8 cellular contexts compared by ENCODE assay signal in genomic region chrX:131792356-131792749, GRCh38.
A peak's percentile ranks its signal among the peaks of the same experiment; 100 is the strongest.
DNase-seq lines count a peak whose midpoint lies in the region; ATAC-seq, FAIRE-seq and TF ChIP-seq lines count a peak whose summit lies in the region.

No MANE protein-coding gene starts in this region.

- no peak for DNase-seq in GM12892 (ENCODE audit: insufficient read length)
- peak; percentile 82 for DNase-seq in UCSD-AML1 (lab: John Stamatoyannopoulos, UW; ENCODE audit: unreplicated experiment)
- DNase-seq in NCI-H2029 treated with DMSO at 0.1 percent for 48 hours (lab: John Stamatoyannopoulos, UW) = no peak
- DNase-seq in HuH-7.5 (ENCODE audit: low spot score) = no peak

- peak; percentile 98 for FAIRE-seq in GM12892 (lab: Jason Lieb, UNC)

- H3K27me3 ChIP-seq in layer of hippocampus (ENCODE audit: control insufficient read depth, insufficient read depth, low read length) = no peaks in the 10 kb centered on the region

- no peak for TF ChIP-seq POLR2A in GM12892 (IDR thresholded peaks at IDR 0.05; ENCODE audit: low read depth, low read length)

- peak overlapping the region; percentile 87 for H3K27ac ChIP-seq in layer of hippocampus (ENCODE audit: low read depth, low read length)

- ATAC-seq in HG03159 (IDR thresholded peaks at IDR 0.05; ENCODE audit: unreplicated experiment) = peak; percentile 77
- no peak for ATAC-seq in HG03045 (IDR thresholded peaks at IDR 0.05; ENCODE audit: unreplicated experiment)
- no peak for ATAC-seq in GM21423 (IDR thresholded peaks at IDR 0.05; ENCODE audit: unreplicated experiment)
